ENCODE assay signal across 30 cellular contexts in genomic region chr10:13397052-13397451, GRCh38.
"Had no signal": no experiment of that assay in that cellular context is flagged by ENCODE, and none has a peak within 500 bp of the region (broad histone marks: within the 10 kb centered on the region; RNA-seq: fewer than 3 reads in every experiment).

No MANE protein-coding gene starts in this region.

- H3K36me3 ChIP-seq: neutrophil, pancreas, prostate gland, spleen, suprapubic skin, tibial artery, transverse colon, upper lobe of right lung, uterus had no signal

- DNase-seq: naive thymus-derived CD8-positive, alpha-beta T cell; nephron progenitor cell; nucleus accumbens; pancreas; right cardiac atrium; spleen; stimulated activated CD4-positive, alpha-beta T cell treated with anti-CD3 and anti-CD28 coated beads, Interleukin-12 subunit alpha, Interleukin-12 subunit beta, amount 100 ng/mL, for 4 hours; stimulated activated CD4-positive, alpha-beta T cell treated with anti-CD3 and anti-CD28 coated beads, Interleukin-1b, Interleukin-23, amount 100 ng/mL, for 48 hours; stimulated activated CD4-positive, alpha-beta T cell treated with anti-CD3 and anti-CD28 coated beads, Interleukin-4, amount 100 ng/mL, for 1 hour; stimulated activated CD4-positive, alpha-beta T cell treated with anti-CD3 and anti-CD28 coated beads, Interleukin-4, amount 100 ng/mL, for 4 hours; stimulated activated CD8-positive, alpha-beta memory T cell treated with anti-CD3 and anti-CD28 coated beads, Interleukin-4, amount 100 ng/mL, for 48 hours; stimulated activated naive CD4-positive, alpha-beta T cell; stimulated activated naive CD8-positive, alpha-beta T cell treated with anti-CD3 and anti-CD28 coated beads, Interleukin-15, amount 100 ng/mL, for 72 hours; stimulated activated naive CD8-positive, alpha-beta T cell treated with anti-CD3 and anti-CD28 coated beads, Interleukin-15, Interleukin-2, amounts not matched to agents 100 U/mL and 50 U/mL, for 24 hours; substantia nigra; testis; tibial artery; transverse colon; upper lobe of right lung; uterus had no signal

- H3K27ac Mint-ChIP-seq: naive thymus-derived CD8-positive, alpha-beta T cell; natural killer cell treated with Interleukin-12 subunit alpha and Interleukin-12 subunit beta and Interleukin-15 and Interleukin-18, amount 100 ng/mL, for 72 hours; nephron progenitor cell; stimulated activated memory B cell treated with anti-CD40 and anti-IgM and Interleukin-4, amounts not matched to agents 10 μg/mL and 1 μg/mL and 100 μg/mL, for 72 hours; stimulated activated naive CD8-positive, alpha-beta T cell treated with anti-CD3 and anti-CD28 coated beads, Interleukin-15, amount 100 ng/mL, for 72 hours; type B pancreatic cell had no signal

- H3K9me3 Mint-ChIP-seq: natural killer cell treated with Interleukin-12 subunit alpha and Interleukin-12 subunit beta and Interleukin-15 and Interleukin-18, amount 100 ng/mL, for 72 hours; stimulated activated naive CD8-positive, alpha-beta T cell treated with anti-CD3 and anti-CD28 coated beads, Interleukin-15, amount 100 ng/mL, for 72 hours had no signal

- H3K27ac ChIP-seq: neutrophil, pancreas, prostate gland, skin epidermis, spleen, suprapubic skin, testis, tibial artery, transverse colon, upper lobe of right lung, uterus had no signal

- H3K4me3 Mint-ChIP-seq: naive thymus-derived CD8-positive, alpha-beta T cell; natural killer cell treated with Interleukin-12 subunit alpha and Interleukin-12 subunit beta and Interleukin-15 and Interleukin-18, amount 100 ng/mL, for 72 hours; nephron progenitor cell; neural crest cell; stimulated activated memory B cell treated with anti-CD40 and anti-IgM and Interleukin-4, amounts not matched to agents 10 μg/mL and 1 μg/mL and 100 μg/mL, for 72 hours; stimulated activated naive CD8-positive, alpha-beta T cell treated with anti-CD3 and anti-CD28 coated beads, Interleukin-15, amount 100 ng/mL, for 72 hours; type B pancreatic cell had no signal

- FAIRE-seq: pancreas had no signal

- H3K4me1 ChIP-seq: pancreas, prostate gland, spleen, suprapubic skin, testis, tibial artery, transverse colon, upper lobe of right lung, uterus had no signal

- H3K9me3 ChIP-seq: neutrophil, pancreas, prostate gland, suprapubic skin, testis, transverse colon, upper lobe of right lung, uterus had no signal

- H3K4me3 ChIP-seq: pancreas, prostate gland, skin epidermis, smooth muscle cell, spleen, suprapubic skin, testis, tibial artery, transverse colon, upper lobe of right lung, uterus had no signal

- H3K27me3 Mint-ChIP-seq: type B pancreatic cell had no signal

- H3K36me3 Mint-ChIP-seq: naive thymus-derived CD8-positive, alpha-beta T cell; natural killer cell treated with Interleukin-12 subunit alpha and Interleukin-12 subunit beta and Interleukin-15 and Interleukin-18, amount 100 ng/mL, for 72 hours; stimulated activated memory B cell treated with anti-CD40 and anti-IgM and Interleukin-4, amounts not matched to agents 10 μg/mL and 1 μg/mL and 100 μg/mL, for 72 hours; type B pancreatic cell had no signal

- H3K27me3 ChIP-seq: neutrophil, pancreas, suprapubic skin, testis, transverse colon, upper lobe of right lung, uterus had no signal

- H3K4me1 Mint-ChIP-seq: naive thymus-derived CD8-positive, alpha-beta T cell; neural crest cell; stimulated activated memory B cell treated with anti-CD40 and anti-IgM and Interleukin-4, amounts not matched to agents 10 μg/mL and 1 μg/mL and 100 μg/mL, for 72 hours; stimulated activated naive CD8-positive, alpha-beta T cell treated with anti-CD3 and anti-CD28 coated beads, Interleukin-15, amount 100 ng/mL, for 72 hours had no signal

- H3K4me2 ChIP-seq: smooth muscle cell had no signal

- ATAC-seq: naive thymus-derived CD8-positive, alpha-beta T cell; natural killer cell treated with Interleukin-12 subunit alpha and Interleukin-12 subunit beta and Interleukin-15 and Interleukin-18, amount 100 ng/mL, for 72 hours; pancreas; right cardiac atrium; sciatic nerve; stimulated activated memory B cell treated with anti-CD40 and anti-IgM and Interleukin-4, amounts not matched to agents 10 μg/mL and 1 μg/mL and 100 μg/mL, for 72 hours; stimulated activated naive CD8-positive, alpha-beta T cell treated with anti-CD3 and anti-CD28 coated beads, Interleukin-15, amount 100 ng/mL, for 72 hours; stimulated activated naive CD8-positive, alpha-beta T cell treated with anti-CD3 and anti-CD28 coated beads, Interleukin-15, Interleukin-2, amounts not matched to agents 100 U/mL and 50 U/mL, for 24 hours; upper lobe of right lung had no signal
